8 cellular contexts compared by ENCODE assay signal in genomic region chr5:891117-891836, GRCh38. TPM values are rescaled to one million over a fixed set of nuclear protein-coding genes. Genes with fewer than 3 reads are reported as not detected.
DNase-seq lines count a peak whose midpoint lies in the region; ATAC-seq, FAIRE-seq and TF ChIP-seq lines count a peak whose summit lies in the region.

No MANE protein-coding gene starts in this region.

- no peaks in the 10 kb centered on the region for H3K27me3 Mint-ChIP-seq in activated CD8-positive, alpha-beta T cell treated with anti-CD3 and anti-CD28 coated beads for 36 hours

- no peaks in the 10 kb centered on the region for H3K9me3 Mint-ChIP-seq in activated CD8-positive, alpha-beta T cell treated with anti-CD3 and anti-CD28 coated beads for 36 hours

- H3K27ac ChIP-seq in keratinocyte (ENCODE audit: control insufficient read depth, insufficient read depth, low read length) (peak overlapping the region; percentile 93), thoracic aorta (peak overlapping the region in 1 of 2 donors; percentile 91)

- H3K36me3 ChIP-seq in keratinocyte (ENCODE audit: control insufficient read depth in 2 of 2, extremely low read depth in 1 of 2, insufficient read depth in 2 of 2, low read length in 2 of 2) (peaks cover 25 to 49% of the 10 kb centered on the region in 2 experiments), thoracic aorta (peaks cover 17% of the 10 kb centered on the region)

- H3K9me3 ChIP-seq in keratinocyte (ENCODE audit: control insufficient read depth, low read depth, low read length) (no peaks in the 10 kb centered on the region), thoracic aorta (no peaks in the 10 kb centered on the region)

- H3K4me3 ChIP-seq in keratinocyte (ENCODE audit: control insufficient read depth in 2 of 3, extremely low read depth in 1 of 3, insufficient read depth in 2 of 3, low read depth in 1 of 3, low read length in 3 of 3) = peak overlapping the region; percentile 82 to 86 (median 83)
- peak overlapping the region; percentile 86 for H3K4me3 ChIP-seq in thoracic aorta

- intact Hi-C loops in activated CD8-positive, alpha-beta T cell treated with anti-CD3 and anti-CD28 coated beads for 36 hours (cut with micrococcal nuclease) = no loop called here

- H3K9me1 ChIP-seq in keratinocyte (ENCODE audit: control insufficient read depth, extremely low read depth, insufficient read depth, low read length) = no peaks in the 10 kb centered on the region

- FAIRE-seq in keratinocyte (lab: Jason Lieb, UNC) = no peak

- peaks cover 67% of the 10 kb centered on the region for H3K36me3 Mint-ChIP-seq in activated CD8-positive, alpha-beta T cell treated with anti-CD3 and anti-CD28 coated beads for 36 hours (ENCODE audit: low read depth)

- H4K20me1 ChIP-seq in keratinocyte (ENCODE audit: control insufficient read depth, extremely low read depth, insufficient read depth, low read length) = no peaks in the 10 kb centered on the region

- H3K4me3 Mint-ChIP-seq in activated CD8-positive, alpha-beta T cell treated with anti-CD3 and anti-CD28 coated beads for 36 hours = peak overlapping the region; percentile 87

- DNase-seq in 8988T (peak; percentile 97), HT-29 (ENCODE audit: low spot score) (peak; percentile 88), keratinocyte (ENCODE audit: low read depth, low spot score) (no peak), thoracic aorta (ENCODE audit: low spot score) (no peak), occipital lobe (lab: John Stamatoyannopoulos, UW) (no peak)
- no peak for DNase-seq in activated CD8-positive, alpha-beta T cell treated with anti-CD3 and anti-CD28 coated beads for 36 hours

- no peaks in the 10 kb centered on the region for H3K27me3 ChIP-seq in keratinocyte (ENCODE audit: control insufficient read depth, extremely low read depth, insufficient read depth, low read length)
- H3K27me3 ChIP-seq in thoracic aorta (replicated peaks; ENCODE audit: insufficient read depth) = no peaks in the 10 kb centered on the region

- peaks cover 72% of the 10 kb centered on the region for H3K79me2 ChIP-seq in keratinocyte (ENCODE audit: control insufficient read depth, insufficient read depth, low read length)

- no peak for ATAC-seq in activated CD8-positive, alpha-beta T cell treated with anti-CD3 and anti-CD28 coated beads for 36 hours
- no peak for ATAC-seq in thoracic aorta (ENCODE audit: insufficient number of reproducible peaks, low FRiP score, low read depth)
- no peak for ATAC-seq in HG03097 (IDR thresholded peaks at IDR 0.05; ENCODE audit: low FRiP score, unreplicated experiment)
- no peak for ATAC-seq in GM19463 (IDR thresholded peaks at IDR 0.05; ENCODE audit: unreplicated experiment)

- peaks cover 32% of the 10 kb centered on the region for H3K4me1 Mint-ChIP-seq in activated CD8-positive, alpha-beta T cell treated with anti-CD3 and anti-CD28 coated beads for 36 hours (ENCODE audit: low read depth)

- TF ChIP-seq CTCF in activated CD8-positive, alpha-beta T cell treated with anti-CD3 and anti-CD28 coated beads for 36 hours (IDR thresholded peaks at IDR 0.05) = no peak
- no peak for TF ChIP-seq CTCF in keratinocyte (optimal IDR thresholded peaks at IDR 0.05 in 1 of 3, IDR thresholded peaks at IDR 0.05 in 1 of 3, conservative IDR thresholded peaks at IDR 0.05 in 1 of 3; ENCODE audit: extremely low read depth in 1 of 3, insufficient read depth in 2 of 3, low read length in 3 of 3)
- no peak for TF ChIP-seq CTCF in thoracic aorta (IDR thresholded peaks at IDR 0.05)

- no peak overlapping the region for H2AFZ ChIP-seq in keratinocyte (ENCODE audit: control insufficient read depth, low read length)

- dilution Hi-C loops in keratinocyte (cut with MboI; ENCODE audit: extremely low pct_ligation_motif_present, low sequenced_read_pairs) = no loop called here

- H3K27ac Mint-ChIP-seq in activated CD8-positive, alpha-beta T cell treated with anti-CD3 and anti-CD28 coated beads for 36 hours = peak overlapping the region; percentile 88

- CTCF ChIA-PET in activated CD8-positive, alpha-beta T cell treated with anti-CD3 and anti-CD28 coated beads for 36 hours (lab: Charles Lee) = interaction anchor here (1.3 to 4.3 kb wide), 3 partner anchors 12 to 281 kb away, joined by 3 to 25 read pairs (median 3); no protein-coding TSS in a partner anchor

- H3K9ac ChIP-seq in keratinocyte (ENCODE audit: control insufficient read depth, extremely low read depth, insufficient read depth, low read length) = peak overlapping the region; percentile 96

- peaks cover 18% of the 10 kb centered on the region for H3K4me1 ChIP-seq in keratinocyte (ENCODE audit: control insufficient read depth, extremely low read depth, insufficient read depth, low read length)
- H3K4me1 ChIP-seq in thoracic aorta (ENCODE audit: control insufficient read depth in 1 of 2, low read depth in 2 of 2) = peaks cover 11 to 23% of the 10 kb centered on the region in 2 donors

- peak overlapping the region; percentile 85 for H3K4me2 ChIP-seq in keratinocyte (ENCODE audit: control insufficient read depth, extremely low read depth, insufficient read depth, low read depth, low read length)

- POLR2A ChIA-PET in activated CD8-positive, alpha-beta T cell treated with anti-CD3 and anti-CD28 coated beads for 36 hours (lab: Charles Lee) = interaction anchor here (0.8 to 1.2 kb wide), 2 partner anchors 8 to 19 kb away, joined by 3 read pairs; no protein-coding TSS in a partner anchor

RNA-seq across cellular contexts. Expression of gene BRD9, which starts 1.3 kb away (rescaled TPM):
- 87.6 and 111 TPM in 2 replicates for total RNA-seq in HT-29 (2014; rRNA removed; shearing (Covaris generic))
- total RNA-seq in activated CD8-positive, alpha-beta T cell treated with anti-CD3 and anti-CD28 coated beads for 36 hours = 10 to 100 TPM; 46.6 to 51.7 TPM
- polyA plus RNA-seq in keratinocyte = 9.0 to 14.4 TPM (median 10.1 TPM) in 3 replicates
- 25.4 TPM for polyA plus RNA-seq in keratinocyte (2011; ENCODE audit: low read depth)
- polyA plus RNA-seq in keratinocyte (2011; cell fraction: cytosol; rRNA removed) = 8.2 and 10.6 TPM in 2 replicates
- polyA plus RNA-seq in keratinocyte (2011; cell fraction: nucleus; rRNA removed) = 35.2 and 40.1 TPM in 2 replicates
- polyA plus RNA-seq in keratinocyte (2012; ENCODE audit: low replicate concordance) = 16.6 and 25.9 TPM in 2 replicates
- 11.6 to 27.1 TPM (median 16.7 TPM) in 3 replicates for polyA minus RNA-seq in keratinocyte
- 8.4 TPM for polyA minus RNA-seq in keratinocyte (2011; cell fraction: cytosol; rRNA and poly(A)+ RNA removed)
- 14.4 and 24.0 TPM in 2 replicates for polyA minus RNA-seq in keratinocyte (2011; cell fraction: nucleus; rRNA and poly(A)+ RNA removed)
- total RNA-seq in thoracic aorta = 10 to 100 TPM; 30.7 to 54.5 TPM
- 36.5 TPM for total RNA-seq in occipital lobe

RNA-seq across cellular contexts. Expression of gene TRIP13, which starts 1.4 kb away (rescaled TPM):
- total RNA-seq in HT-29 (2014; rRNA removed; shearing (Covaris generic)) = 73.9 and 81.7 TPM in 2 replicates
- total RNA-seq in activated CD8-positive, alpha-beta T cell treated with anti-CD3 and anti-CD28 coated beads for 36 hours = 10 to 100 TPM; 31.0 to 36.9 TPM
- 11.2 to 37.8 TPM (median 26.1 TPM) in 3 replicates for polyA plus RNA-seq in keratinocyte
- polyA plus RNA-seq in keratinocyte (2011; ENCODE audit: low read depth) = 3.0 TPM
- 12.7 and 17.9 TPM in 2 replicates for polyA plus RNA-seq in keratinocyte (2011; cell fraction: cytosol; rRNA removed)
- polyA plus RNA-seq in keratinocyte (2011; cell fraction: nucleus; rRNA removed) = 9.1 and 9.9 TPM in 2 replicates
- polyA plus RNA-seq in keratinocyte (2012; ENCODE audit: low replicate concordance) = 2.2 and 18.4 TPM in 2 replicates
- 4.9 to 21.9 TPM (median 18.1 TPM) in 3 replicates for polyA minus RNA-seq in keratinocyte
- 11.7 TPM for polyA minus RNA-seq in keratinocyte (2011; cell fraction: cytosol; rRNA and poly(A)+ RNA removed)
- polyA minus RNA-seq in keratinocyte (2011; cell fraction: nucleus; rRNA and poly(A)+ RNA removed) = 3.3 and 5.6 TPM in 2 replicates
- 1 to 10 TPM in 1 of 2 donors, not detected in 1; 1.6 TPM for total RNA-seq in thoracic aorta
- total RNA-seq in occipital lobe = 7.5 TPM

RNA-seq across cellular contexts. Expression of gene ZDHHC11, which starts 40.5 kb away (rescaled TPM):
- 23.2 and 43.4 TPM in 2 replicates for total RNA-seq in HT-29 (2014; rRNA removed; shearing (Covaris generic))
- total RNA-seq in activated CD8-positive, alpha-beta T cell treated with anti-CD3 and anti-CD28 coated beads for 36 hours = 1 to 10 TPM; 4.6 to 6.0 TPM
- 0.29 to 0.62 TPM (median 0.33 TPM) in 3 replicates for polyA plus RNA-seq in keratinocyte
- 2.1 TPM for polyA plus RNA-seq in keratinocyte (2011; ENCODE audit: low read depth)
- 0.30 and 0.73 TPM in 2 replicates for polyA plus RNA-seq in keratinocyte (2011; cell fraction: cytosol; rRNA removed)
- polyA plus RNA-seq in keratinocyte (2011; cell fraction: nucleus; rRNA removed) = 8.9 and 11.7 TPM in 2 replicates
- 0.65 and 1.7 TPM in 2 replicates for polyA plus RNA-seq in keratinocyte (2012; ENCODE audit: low replicate concordance)
- polyA minus RNA-seq in keratinocyte = 0.49 to 3.8 TPM (median 3.1 TPM) in 3 replicates
- polyA minus RNA-seq in keratinocyte (2011; cell fraction: cytosol; rRNA and poly(A)+ RNA removed) = not detected
- polyA minus RNA-seq in keratinocyte (2011; cell fraction: nucleus; rRNA and poly(A)+ RNA removed) = 4.9 and 6.3 TPM in 2 replicates
- total RNA-seq in thoracic aorta (1 to 10 TPM; 4.2 to 5.6 TPM), occipital lobe (7.2 TPM)

Comparison
In these comparisons a context has a peak if more than half of its experiments do, and no peak if none do; other contexts are left out.
1. DNase-seq: peak in 8988T (single experiment) and HT-29 (single experiment); none in activated CD8-positive, alpha-beta T cell treated with anti-CD3 and anti-CD28 coated beads for 36 hours (single experiment), keratinocyte (single experiment), thoracic aorta (single experiment) and occipital lobe (single experiment).